11 cellular contexts compared by ENCODE assay signal in the genomic region with DNA sequence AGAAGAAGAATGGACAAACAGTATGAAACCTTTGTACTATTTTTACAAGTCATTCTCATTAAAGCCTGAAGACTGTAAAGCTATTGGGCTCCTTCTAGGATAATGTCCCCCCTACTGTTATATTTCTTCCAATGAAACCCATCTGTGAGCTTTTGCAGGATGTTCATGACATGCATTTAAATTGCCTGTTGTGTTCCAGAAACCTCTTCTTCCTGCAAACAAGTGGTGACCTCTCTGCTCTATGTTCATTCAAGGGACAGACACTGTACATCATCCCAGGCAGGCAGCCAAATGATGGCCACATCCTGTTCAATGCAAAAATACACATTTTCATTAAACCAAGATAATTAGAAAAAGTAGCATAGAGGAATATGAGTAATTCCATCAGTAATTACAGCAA.
"Had no signal": no experiment of that assay in that cellular context is flagged by ENCODE, and none has a peak within 500 bp of the region (broad histone marks: within the 10 kb centered on the region; RNA-seq: fewer than 3 reads in every experiment).

No MANE protein-coding gene starts in this region.

- H2AFZ ChIP-seq: hepatocyte had no signal

- H3K4me1 ChIP-seq: right atrium auricular region had no signal

- ATAC-seq: stimulated activated effector memory CD8-positive, alpha-beta T cell treated with anti-CD3 and anti-CD28 coated beads, Interleukin-12 subunit alpha, Interleukin-12 subunit beta, amount 100 ng/mL, for 72 hours had no signal

- H3K4me3 ChIP-seq: cardiac muscle cell, hepatocyte, right atrium auricular region, skin epidermis, tibial artery had no signal

- H3K27ac ChIP-seq: cardiac muscle cell, hepatocyte, right atrium auricular region, skin epidermis, tibial artery had no signal

- H3K4me2 ChIP-seq: hepatocyte had no signal

- H3K9me3 ChIP-seq: right atrium auricular region, tibial artery had no signal

- H3K36me3 ChIP-seq: cardiac muscle cell, right atrium auricular region, tibial artery had no signal

- H3K27me3 ChIP-seq: cardiac muscle cell, hepatocyte, right atrium auricular region, tibial artery had no signal

- DNase-seq: activated CD4-positive, alpha-beta memory T cell treated with anti-CD3 and anti-CD28 coated beads for 36 hours; activated CD4-positive, alpha-beta T cell treated with anti-CD3 and anti-CD28 coated beads for 1 hour; aorta; effector CD4-positive, alpha-beta T cell; SW 1271; tibial artery had no signal
